2 cellular contexts compared by ENCODE assay signal in the genomic region with DNA sequence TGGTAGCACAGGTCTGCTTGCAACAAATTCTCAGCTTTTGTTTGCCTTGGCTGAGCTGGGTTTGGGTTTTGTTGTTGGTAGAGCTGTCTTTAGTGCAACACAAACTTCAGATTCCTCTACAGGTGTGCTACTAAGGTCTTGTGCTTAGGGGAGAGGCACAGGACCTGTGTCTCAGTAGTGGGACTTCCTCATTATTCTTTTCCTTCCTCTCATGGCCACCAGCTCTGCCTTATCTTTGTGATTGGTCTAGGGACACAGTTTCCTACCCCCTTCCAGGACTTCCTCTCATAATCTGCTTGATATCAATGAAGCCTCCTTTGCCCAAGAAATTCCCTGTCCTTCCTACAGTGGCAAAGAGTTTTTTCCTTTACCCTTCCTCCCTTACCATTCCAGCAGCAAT.
A peak's percentile ranks its signal among the peaks of the same experiment; 100 is the strongest.
TF ChIP-seq lines count a peak whose summit lies in the region.

No MANE protein-coding gene starts in this region.

TF ChIP-seq in GM23338, 12 proteins besides CTCF, POLR2A, EP300 and RAD21 (continues in another document):
- no peak for TF ChIP-seq JUNB (IDR thresholded peaks at IDR 0.05; ENCODE audit: unreplicated experiment)
- TF ChIP-seq, protein P1, sequence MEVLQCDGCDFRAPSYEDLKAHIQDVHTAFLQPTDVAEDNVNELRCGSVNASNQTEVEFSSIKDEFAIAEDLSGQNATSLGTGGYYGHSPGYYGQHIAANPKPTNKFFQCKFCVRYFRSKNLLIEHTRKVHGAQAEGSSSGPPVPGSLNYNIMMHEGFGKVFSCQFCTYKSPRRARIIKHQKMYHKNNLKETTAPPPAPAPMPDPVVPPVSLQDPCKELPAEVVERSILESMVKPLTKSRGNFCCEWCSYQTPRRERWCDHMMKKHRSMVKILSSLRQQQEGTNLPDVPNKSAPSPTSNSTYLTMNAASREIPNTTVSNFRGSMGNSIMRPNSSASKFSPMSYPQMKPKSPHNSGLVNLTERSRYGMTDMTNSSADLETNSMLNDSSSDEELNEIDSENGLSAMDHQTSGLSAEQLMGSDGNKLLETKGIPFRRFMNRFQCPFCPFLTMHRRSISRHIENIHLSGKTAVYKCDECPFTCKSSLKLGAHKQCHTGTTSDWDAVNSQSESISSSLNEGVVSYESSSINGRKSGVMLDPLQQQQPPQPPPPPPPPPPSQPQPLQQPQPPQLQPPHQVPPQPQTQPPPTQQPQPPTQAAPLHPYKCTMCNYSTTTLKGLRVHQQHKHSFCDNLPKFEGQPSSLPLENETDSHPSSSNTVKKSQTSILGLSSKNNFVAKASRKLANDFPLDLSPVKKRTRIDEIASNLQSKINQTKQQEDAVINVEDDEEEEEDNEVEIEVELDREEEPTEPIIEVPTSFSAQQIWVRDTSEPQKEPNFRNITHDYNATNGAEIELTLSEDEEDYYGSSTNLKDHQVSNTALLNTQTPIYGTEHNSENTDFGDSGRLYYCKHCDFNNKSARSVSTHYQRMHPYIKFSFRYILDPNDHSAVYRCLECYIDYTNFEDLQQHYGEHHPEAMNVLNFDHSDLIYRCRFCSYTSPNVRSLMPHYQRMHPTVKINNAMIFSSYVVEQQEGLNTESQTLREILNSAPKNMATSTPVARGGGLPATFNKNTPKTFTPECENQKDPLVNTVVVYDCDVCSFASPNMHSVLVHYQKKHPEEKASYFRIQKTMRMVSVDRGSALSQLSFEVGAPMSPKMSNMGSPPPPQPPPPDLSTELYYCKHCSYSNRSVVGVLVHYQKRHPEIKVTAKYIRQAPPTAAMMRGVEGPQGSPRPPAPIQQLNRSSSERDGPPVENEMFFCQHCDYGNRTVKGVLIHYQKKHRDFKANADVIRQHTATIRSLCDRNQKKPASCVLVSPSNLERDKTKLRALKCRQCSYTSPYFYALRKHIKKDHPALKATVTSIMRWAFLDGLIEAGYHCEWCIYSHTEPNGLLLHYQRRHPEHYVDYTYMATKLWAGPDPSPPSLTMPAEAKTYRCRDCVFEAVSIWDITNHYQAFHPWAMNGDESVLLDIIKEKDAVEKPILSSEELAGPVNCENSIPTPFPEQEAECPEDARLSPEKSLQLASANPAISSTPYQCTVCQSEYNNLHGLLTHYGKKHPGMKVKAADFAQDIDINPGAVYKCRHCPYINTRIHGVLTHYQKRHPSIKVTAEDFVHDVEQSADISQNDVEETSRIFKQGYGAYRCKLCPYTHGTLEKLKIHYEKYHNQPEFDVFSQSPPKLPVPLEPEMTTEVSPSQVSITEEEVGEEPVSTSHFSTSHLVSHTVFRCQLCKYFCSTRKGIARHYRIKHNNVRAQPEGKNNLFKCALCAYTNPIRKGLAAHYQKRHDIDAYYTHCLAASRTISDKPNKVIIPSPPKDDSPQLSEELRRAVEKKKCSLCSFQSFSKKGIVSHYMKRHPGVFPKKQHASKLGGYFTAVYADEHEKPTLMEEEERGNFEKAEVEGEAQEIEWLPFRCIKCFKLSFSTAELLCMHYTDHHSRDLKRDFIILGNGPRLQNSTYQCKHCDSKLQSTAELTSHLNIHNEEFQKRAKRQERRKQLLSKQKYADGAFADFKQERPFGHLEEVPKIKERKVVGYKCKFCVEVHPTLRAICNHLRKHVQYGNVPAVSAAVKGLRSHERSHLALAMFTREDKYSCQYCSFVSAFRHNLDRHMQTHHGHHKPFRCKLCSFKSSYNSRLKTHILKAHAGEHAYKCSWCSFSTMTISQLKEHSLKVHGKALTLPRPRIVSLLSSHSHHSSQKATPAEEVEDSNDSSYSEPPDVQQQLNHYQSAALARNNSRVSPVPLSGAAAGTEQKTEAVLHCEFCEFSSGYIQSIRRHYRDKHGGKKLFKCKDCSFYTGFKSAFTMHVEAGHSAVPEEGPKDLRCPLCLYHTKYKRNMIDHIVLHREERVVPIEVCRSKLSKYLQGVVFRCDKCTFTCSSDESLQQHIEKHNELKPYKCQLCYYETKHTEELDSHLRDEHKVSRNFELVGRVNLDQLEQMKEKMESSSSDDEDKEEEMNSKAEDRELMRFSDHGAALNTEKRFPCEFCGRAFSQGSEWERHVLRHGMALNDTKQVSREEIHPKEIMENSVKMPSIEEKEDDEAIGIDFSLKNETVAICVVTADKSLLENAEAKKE (CRISPR knock-in tag; IDR thresholded peaks at IDR 0.05) = no peak
- TF ChIP-seq ZNF331 (CRISPR knock-in tag; IDR thresholded peaks at IDR 0.05; ENCODE audit: low read depth) = no peak
- TF ChIP-seq EZH2phosphoT487 (IDR thresholded peaks at IDR 0.05; ENCODE audit: unreplicated experiment) = no peak
- no peak for TF ChIP-seq EZH2 (IDR thresholded peaks at IDR 0.05; ENCODE audit: low read depth, unreplicated experiment)
- TF ChIP-seq POLR2AphosphoS5 (IDR thresholded peaks at IDR 0.05; ENCODE audit: low read depth) = no peak
- TF ChIP-seq, protein P2, sequence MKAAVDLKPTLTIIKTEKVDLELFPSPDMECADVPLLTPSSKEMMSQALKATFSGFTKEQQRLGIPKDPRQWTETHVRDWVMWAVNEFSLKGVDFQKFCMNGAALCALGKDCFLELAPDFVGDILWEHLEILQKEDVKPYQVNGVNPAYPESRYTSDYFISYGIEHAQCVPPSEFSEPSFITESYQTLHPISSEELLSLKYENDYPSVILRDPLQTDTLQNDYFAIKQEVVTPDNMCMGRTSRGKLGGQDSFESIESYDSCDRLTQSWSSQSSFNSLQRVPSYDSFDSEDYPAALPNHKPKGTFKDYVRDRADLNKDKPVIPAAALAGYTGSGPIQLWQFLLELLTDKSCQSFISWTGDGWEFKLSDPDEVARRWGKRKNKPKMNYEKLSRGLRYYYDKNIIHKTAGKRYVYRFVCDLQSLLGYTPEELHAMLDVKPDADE (IDR thresholded peaks at IDR 0.05) = no peak
- no peak for TF ChIP-seq CREB1 (CRISPR knock-in tag; IDR thresholded peaks at IDR 0.05; ENCODE audit: low read depth)
- TF ChIP-seq STAT1 (IDR thresholded peaks at IDR 0.05; ENCODE audit: unreplicated experiment) = no peak
- TF ChIP-seq ZNF114 (CRISPR knock-in tag; IDR thresholded peaks at IDR 0.05) = no peak
- no peak for TF ChIP-seq NANOG (IDR thresholded peaks at IDR 0.05; ENCODE audit: borderline replicate concordance)

TF ChIP-seq in K562, 482 proteins besides CTCF, POLR2A, EP300 and RAD21:
- TF ChIP-seq SPI1 (IDR thresholded peaks at IDR 0.05; ENCODE audit: borderline replicate concordance, low read depth, low read length) = peak; percentile 78
- no peak for TF ChIP-seq NCOR1 (IDR thresholded peaks at IDR 0.05)
TF ChIP-seq in K562: peak in this region for 1.
